In genomic region chr15:77392762-77393470, GRCh38 we compare ENCODE assay signal across 21 cellular contexts. TPM values are rescaled to one million over a fixed set of nuclear protein-coding genes. Genes with fewer than 3 reads are reported as not detected.
DNase-seq lines count a peak whose midpoint lies in the region; ATAC-seq, FAIRE-seq and TF ChIP-seq lines count a peak whose summit lies in the region.
"Had no signal": no experiment of that assay in that cellular context is flagged by ENCODE, and none has a peak within 500 bp of the region (broad histone marks: within the 10 kb centered on the region; RNA-seq: fewer than 3 reads in every experiment).

No MANE protein-coding gene starts in this region.

- no peak overlapping the region for H2AFZ ChIP-seq in neuronal stem cell (ENCODE audit: low read length)

- no peak overlapping the region for H2AK5ac ChIP-seq in neuronal stem cell (ENCODE audit: low read depth, low read length)

- no peak overlapping the region for H3K4me3 ChIP-seq in right cardiac atrium (ENCODE audit: low read length)
- H3K4me3 ChIP-seq in RWPE2 (ENCODE audit: severe bottlenecking), result no peak overlapping the region
- no peak overlapping the region for H3K4me3 ChIP-seq in neuronal stem cell (ENCODE audit: low read length in 2 of 2)
- H3K4me3 ChIP-seq: BLaER1 had no signal

- no peak overlapping the region for H2BK15ac ChIP-seq in neuronal stem cell (ENCODE audit: low read length)

- H2BK5ac ChIP-seq in neuronal stem cell (ENCODE audit: low read length), result no peak overlapping the region

- no peaks in the 10 kb centered on the region for H3K36me3 ChIP-seq in RWPE2 (ENCODE audit: low read depth)
- peaks cover 0 to 5% of the 10 kb centered on the region in 2 donors for H3K36me3 ChIP-seq in neuronal stem cell (replicated peaks in 1 of 2; ENCODE audit: control insufficient read depth in 2 of 2, insufficient read depth in 2 of 2, low read length in 2 of 2)
- H3K36me3 ChIP-seq: BLaER1 had no signal

- no peak overlapping the region for H3K4ac ChIP-seq in neuronal stem cell (ENCODE audit: low read length)

- H3K18ac ChIP-seq in neuronal stem cell (ENCODE audit: low read length), result peak overlapping the region; percentile 48

- no peak overlapping the region for H4K8ac ChIP-seq in neuronal stem cell (ENCODE audit: low read depth, low read length)

- H3K4me1 ChIP-seq in right cardiac atrium (ENCODE audit: control insufficient read depth, insufficient read depth, low read length) (peaks cover 3% of the 10 kb centered on the region), RWPE2 (ENCODE audit: insufficient read depth, poor library complexity, severe bottlenecking) (no peaks in the 10 kb centered on the region), neuronal stem cell (ENCODE audit: control insufficient read depth in 2 of 2, insufficient read depth in 1 of 2, low read depth in 1 of 2, low read length in 2 of 2) (no peaks in the 10 kb centered on the region)
- H3K4me1 ChIP-seq: BLaER1, Caco-2 had no signal

- no peak overlapping the region for H3K23ac ChIP-seq in neuronal stem cell (ENCODE audit: low read depth, low read length, poor library complexity)

- no peaks in the 10 kb centered on the region for H3K27me3 ChIP-seq in right cardiac atrium (ENCODE audit: control insufficient read depth, insufficient read depth)
- no peaks in the 10 kb centered on the region for H3K27me3 ChIP-seq in RWPE2 (ENCODE audit: insufficient read depth, poor library complexity, severe bottlenecking)
- no peaks in the 10 kb centered on the region for H3K27me3 ChIP-seq in neuronal stem cell (ENCODE audit: control insufficient read depth in 3 of 3, insufficient read depth in 3 of 3, low read depth in 1 of 3, low read length in 3 of 3)
- H3K27me3 ChIP-seq: BLaER1 had no signal

- ATAC-seq in right cardiac atrium (peak; percentile 20 to 29), Right ventricle myocardium superior (ENCODE audit: poor library complexity) (no peak), RWPE2 (ENCODE audit: low read depth) (0 out of 3 replicates have a peak, but pooled peaks have one; percentile 10), GM21825 (IDR thresholded peaks at IDR 0.05; ENCODE audit: unreplicated experiment) (no peak)
- ATAC-seq: CD8-positive, alpha-beta T cell had no signal

- no peak for TF ChIP-seq CTCF in RWPE2 (IDR thresholded peaks at IDR 0.05; ENCODE audit: poor library complexity, severe bottlenecking)
- TF ChIP-seq CTCF in D721Med (IDR thresholded peaks at IDR 0.05; ENCODE audit: insufficient read depth, missing control alignments), result no peak

- DNase-seq in right cardiac atrium (no peak), Right ventricle myocardium superior (no peak), RWPE2 (ENCODE audit: low spot score) (no peak), neuronal stem cell (ENCODE audit: low spot score) (no peak), NOMO-1 (lab: John Stamatoyannopoulos, UW; ENCODE audit: unreplicated experiment in 2 of 2) (no peak), D721Med (ENCODE audit: insufficient read length, low spot score) (no peak)
- DNase-seq: Caco-2; CD4-positive, CD25-positive, alpha-beta regulatory T cell; CD8-positive, alpha-beta T cell; DMS 273 treated with DMSO at 0.1 percent for 48 hours; DMS79; GDM1; GOT3 had no signal

- no peak for FAIRE-seq in D721Med (lab: Jason Lieb, UNC)
- FAIRE-seq: A204.1, GM12891, GM18507, GM19239 had no signal

- no peaks in the 10 kb centered on the region for H3K9me3 ChIP-seq in right cardiac atrium (ENCODE audit: control insufficient read depth, low read length)
- H3K9me3 ChIP-seq in RWPE2 (ENCODE audit: severe bottlenecking), result no peaks in the 10 kb centered on the region
- H3K9me3 ChIP-seq in neuronal stem cell (replicated peaks in 1 of 2; ENCODE audit: control insufficient read depth in 2 of 2, insufficient read depth in 1 of 2, low read depth in 1 of 2, low read length in 2 of 2), result peaks cover 2 to 25% of the 10 kb centered on the region in 2 donors

- intact Hi-C loops in right cardiac atrium (cut with DNase I), result no loop called here
- intact Hi-C loops in Right ventricle myocardium superior (cut with DNase I), result no loop called here

- no peak overlapping the region for H4K91ac ChIP-seq in neuronal stem cell (ENCODE audit: low read depth, low read length, poor library complexity)

- H3K79me1 ChIP-seq in neuronal stem cell (ENCODE audit: low read depth, low read length), result no peaks in the 10 kb centered on the region

- H3K4me2 ChIP-seq in neuronal stem cell (ENCODE audit: insufficient read depth, low read length, poor library complexity, severe bottlenecking), result no peak overlapping the region
- H3K4me2 ChIP-seq: BLaER1 had no signal

- H3K27ac ChIP-seq in right cardiac atrium (ENCODE audit: low read length) (no peak overlapping the region), RWPE2 (ENCODE audit: poor library complexity, severe bottlenecking) (no peak overlapping the region), neuronal stem cell (replicated peaks; ENCODE audit: low read length) (no peak overlapping the region)
- H3K27ac ChIP-seq: 22Rv1, BLaER1, C4-2B had no signal

- no peak overlapping the region for H3K9ac ChIP-seq in neuronal stem cell (ENCODE audit: low read depth, low read length, poor library complexity)
- H3K9ac ChIP-seq: BLaER1 had no signal

- H3K14ac ChIP-seq in neuronal stem cell (ENCODE audit: low read length), result no peak overlapping the region

- H2BK12ac ChIP-seq in neuronal stem cell (ENCODE audit: low read length), result no peak overlapping the region

- no peak overlapping the region for H2BK120ac ChIP-seq in neuronal stem cell (ENCODE audit: low read depth, low read length)

- WGBS in right cardiac atrium, result 95% methylated on average over 7 of the region's 7 CpGs
- WGBS in neuronal stem cell (ENCODE audit: extremely low coverage in 2 of 2, insufficient read length in 2 of 2, insufficient replicate concordance in 1 of 2), 2 donors, result no CpG with 5 or more reads among the region's 7 CpGs

RNA-seq across cellular contexts. Expression of gene PEAK1, which starts 27.0 kb away (rescaled TPM):
- 10 to 100 TPM; 71.7 to 97.3 (median 91.3) TPM for total RNA-seq in right cardiac atrium
- 13.8 TPM for polyA plus RNA-seq in right cardiac atrium
- 59.9 TPM for total RNA-seq in Right ventricle myocardium superior
- 9.7 TPM for polyA plus RNA-seq in neuronal stem cell (2013, experiment 1 of 2)
- polyA plus RNA-seq in neuronal stem cell (2013, experiment 2 of 2), result 9.7 TPM

RNA-seq across cellular contexts. Expression of gene HMG20A, which starts 27.8 kb away (rescaled TPM):
- 10 to 100 TPM; 39.3 to 51.9 (median 43.8) TPM for total RNA-seq in right cardiac atrium
- polyA plus RNA-seq in right cardiac atrium, result 20.4 TPM
- total RNA-seq in Right ventricle myocardium superior, result 28.8 TPM
- polyA plus RNA-seq in neuronal stem cell (2013, experiment 1 of 2), result 46.9 TPM
- 49.4 TPM for polyA plus RNA-seq in neuronal stem cell (2013, experiment 2 of 2)

Comparison
In these comparisons a context has a peak if more than half of its experiments do, and no peak if none do; other contexts are left out.
1. ATAC-seq: peak in right cardiac atrium (2 of 2) and RWPE2 (single experiment); none in Right ventricle myocardium superior (single experiment) and GM21825 (single experiment).